Comparison of ENCODE assay signal across 8 cellular contexts in the genomic region with DNA sequence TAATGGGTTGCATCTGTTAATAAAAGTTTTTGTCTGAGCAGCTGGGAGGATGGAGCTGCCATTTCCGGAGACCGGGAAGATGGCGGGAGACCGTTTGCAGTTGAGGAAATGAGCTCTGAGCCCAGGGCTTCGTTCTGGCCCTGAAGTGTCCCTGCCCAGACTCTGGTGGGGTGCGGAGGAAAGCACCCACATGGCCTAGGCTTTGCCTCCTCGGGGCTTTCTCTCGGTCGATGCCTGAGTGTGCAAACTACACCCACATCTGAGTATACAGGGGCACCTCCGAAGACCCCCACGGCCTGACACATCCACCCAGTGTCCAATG. TPM values are rescaled to one million over a fixed set of nuclear protein-coding genes. Genes with fewer than 3 reads are reported as not detected.
A peak's percentile ranks its signal among the peaks of the same experiment; 100 is the strongest.
DNase-seq lines count a peak whose midpoint lies in the region; ATAC-seq, FAIRE-seq and TF ChIP-seq lines count a peak whose summit lies in the region.

No MANE protein-coding gene starts in this region.

- 22 to 39% (median 32%) methylated on average over 6 to 11 of the region's 11 CpGs for WGBS in small intestine, 3 donors

- no peak for TF ChIP-seq POLR2A in Peyer's patch (IDR thresholded peaks at IDR 0.05)

- ATAC-seq in GM21447 (IDR thresholded peaks at IDR 0.05; ENCODE audit: unreplicated experiment) = peak; percentile 7

- TF ChIP-seq CTCF in Peyer's patch (IDR thresholded peaks at IDR 0.05) = no peak
- TF ChIP-seq CTCF in foreskin fibroblast (IDR thresholded peaks at IDR 0.05; ENCODE audit: low read depth, low read length) = no peak

- H3K4me3 ChIP-seq in Peyer's patch (peak overlapping the region; percentile 47 to 61 (median 52)), foreskin fibroblast (ENCODE audit: low read depth in 1 of 2, low read length in 2 of 2) (peak overlapping the region; percentile 43 to 55), small intestine (ENCODE audit: low read depth in 1 of 2, low read length in 2 of 2) (peak overlapping the region in 1 of 2 donors; percentile 40)

- DNase-seq in CD1c-positive myeloid dendritic cell (ENCODE audit: extremely low spot score) (peak; percentile 32), Peyer's patch (no peak), foreskin fibroblast (peak in 1 of 2 donors; percentile 56), small intestine (no peak), DMS 273 (lab: John Stamatoyannopoulos, UW; ENCODE audit: unreplicated experiment) (no peak), NCI-H526 (lab: John Stamatoyannopoulos, UW) (no peak), AML-193 (lab: John Stamatoyannopoulos, UW) (no peak)

- H3K27ac ChIP-seq in Peyer's patch (peak overlapping the region; percentile 83 to 90 (median 84)), small intestine (ENCODE audit: low read depth in 1 of 2, low read length in 1 of 2) (peak overlapping the region; percentile 62 to 99)

- H3K27me3 ChIP-seq in Peyer's patch (no peaks in the 10 kb centered on the region), small intestine (ENCODE audit: control insufficient read depth in 2 of 2, insufficient read depth in 2 of 2, low read length in 2 of 2) (peaks cover 0 to under 1% of the 10 kb centered on the region in 2 donors)

- H3K4me1 ChIP-seq in Peyer's patch (peaks cover 0 to 25% (median 18%) of the 10 kb centered on the region in 4 donors), small intestine (ENCODE audit: control insufficient read depth in 2 of 2, insufficient read depth in 1 of 2, low read depth in 1 of 2, low read length in 1 of 2) (no peaks in the 10 kb centered on the region)

- H3K9me3 ChIP-seq in Peyer's patch (no peaks in the 10 kb centered on the region), small intestine (ENCODE audit: control insufficient read depth, low read depth) (no peaks in the 10 kb centered on the region)

- FAIRE-seq in small intestine (lab: Jason Lieb, UNC) = no peak

- H3K36me3 ChIP-seq in Peyer's patch = no peaks in the 10 kb centered on the region
- no peaks in the 10 kb centered on the region for H3K36me3 ChIP-seq in small intestine (ENCODE audit: control insufficient read depth in 2 of 2, insufficient read depth in 2 of 2, low read length in 2 of 2)

RNA-seq across cellular contexts. Expression of a gene that starts 15.6 kb away (rescaled TPM):
- not detected for total RNA-seq in Peyer's patch
- under 1 TPM in 1 of 3 donors, not detected in 2; 0.45 TPM for polyA plus RNA-seq in small intestine

RNA-seq across cellular contexts. Expression of a gene that starts 44.6 kb away (rescaled TPM):
- total RNA-seq in Peyer's patch = 10 to 100 TPM in 3 of 4 donors, 1 to 10 TPM in 1; 7.4 to 73.1 (median 41.2) TPM
- polyA plus RNA-seq in small intestine = 10 to 100 TPM in 2 of 3 donors, 1 to 10 TPM in 1; 8.6 to 67.1 (median 43.2) TPM

RNA-seq across cellular contexts. Expression of a gene that starts 44.6 kb away (rescaled TPM):
- 100 to 1,000 TPM in 3 of 4 donors, 10 to 100 TPM in 1; 97.4 to 235 (median 184) TPM for total RNA-seq in Peyer's patch
- 100 to 1,000 TPM in 2 of 3 donors, 10 to 100 TPM in 1; 66.5 to 199 (median 140) TPM for polyA plus RNA-seq in small intestine
